In genomic region chr4:155604718-155605601, GRCh38 we compare ENCODE assay signal across 1 cellular context.
TF ChIP-seq lines count a peak whose summit lies in the region.

No MANE protein-coding gene starts in this region.

TF ChIP-seq in IMR-90, 13 proteins besides CTCF, POLR2A, EP300 and RAD21 (continued from another document):
- TF ChIP-seq, protein P1, sequence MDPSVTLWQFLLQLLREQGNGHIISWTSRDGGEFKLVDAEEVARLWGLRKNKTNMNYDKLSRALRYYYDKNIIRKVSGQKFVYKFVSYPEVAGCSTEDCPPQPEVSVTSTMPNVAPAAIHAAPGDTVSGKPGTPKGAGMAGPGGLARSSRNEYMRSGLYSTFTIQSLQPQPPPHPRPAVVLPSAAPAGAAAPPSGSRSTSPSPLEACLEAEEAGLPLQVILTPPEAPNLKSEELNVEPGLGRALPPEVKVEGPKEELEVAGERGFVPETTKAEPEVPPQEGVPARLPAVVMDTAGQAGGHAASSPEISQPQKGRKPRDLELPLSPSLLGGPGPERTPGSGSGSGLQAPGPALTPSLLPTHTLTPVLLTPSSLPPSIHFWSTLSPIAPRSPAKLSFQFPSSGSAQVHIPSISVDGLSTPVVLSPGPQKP (IDR thresholded peaks at IDR 0.05; ENCODE audit: borderline replicate concordance, low read depth, low read length), result no peak
- TF ChIP-seq, protein P2, sequence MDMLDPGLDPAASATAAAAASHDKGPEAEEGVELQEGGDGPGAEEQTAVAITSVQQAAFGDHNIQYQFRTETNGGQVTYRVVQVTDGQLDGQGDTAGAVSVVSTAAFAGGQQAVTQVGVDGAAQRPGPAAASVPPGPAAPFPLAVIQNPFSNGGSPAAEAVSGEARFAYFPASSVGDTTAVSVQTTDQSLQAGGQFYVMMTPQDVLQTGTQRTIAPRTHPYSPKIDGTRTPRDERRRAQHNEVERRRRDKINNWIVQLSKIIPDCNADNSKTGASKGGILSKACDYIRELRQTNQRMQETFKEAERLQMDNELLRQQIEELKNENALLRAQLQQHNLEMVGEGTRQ (IDR thresholded peaks at IDR 0.05; ENCODE audit: low read depth, low read length), result no peak
- TF ChIP-seq BHLHE40 (IDR thresholded peaks at IDR 0.05; ENCODE audit: low read depth, low read length) (no peak), MAFK (IDR thresholded peaks at IDR 0.05; ENCODE audit: low read depth, low read length) (peak; percentile 84)
